Comparison of ENCODE assay signal across 2 cellular contexts in genomic region chr7:158751199-158751598, GRCh38.
A peak's percentile ranks its signal among the peaks of the same experiment; 100 is the strongest.
TF ChIP-seq lines count a peak whose summit lies in the region.

No MANE protein-coding gene starts in this region.

TF ChIP-seq in IMR-90, 13 proteins besides CTCF, POLR2A, EP300 and RAD21:
- TF ChIP-seq RFX5 (IDR thresholded peaks at IDR 0.05; ENCODE audit: low read depth, low read length) (no peak), CEBPB (IDR thresholded peaks at IDR 0.05; ENCODE audit: low read depth, low read length) (0 out of 2 replicates have a peak, but pooled peaks have one; percentile 40), RCOR1 (IDR thresholded peaks at IDR 0.05; ENCODE audit: insufficient replicate concordance, low read length) (no peak)
TF ChIP-seq in IMR-90: peak in this region for 1.

TF ChIP-seq in H1, 55 proteins besides CTCF, POLR2A, EP300 and RAD21:
- TF ChIP-seq SP1 (IDR thresholded peaks at IDR 0.05; ENCODE audit: low read depth, low read length) (no peak), CEBPB (IDR thresholded peaks at IDR 0.05; ENCODE audit: low read depth, low read length) (peak; percentile 15; the same call in 1 of the 2 replicates), CHD1 (IDR thresholded peaks at IDR 0.05; ENCODE audit: low read depth, low read length) (no peak), CHD2 (IDR thresholded peaks at IDR 0.05; ENCODE audit: low read length) (no peak), SP4 (IDR thresholded peaks at IDR 0.05; ENCODE audit: low read length) (no peak), TBP (IDR thresholded peaks at IDR 0.05; ENCODE audit: low read depth, low read length) (no peak), JUND (IDR thresholded peaks at IDR 0.05; ENCODE audit: low read length) (no peak), ATF3 (IDR thresholded peaks at IDR 0.05; ENCODE audit: insufficient read depth, low read depth, low read length) (no peak)
